22 cellular contexts compared by ENCODE assay signal in genomic region chr3:39005295-39005694, GRCh38. TPM values are rescaled to one million over a fixed set of nuclear protein-coding genes. Genes with fewer than 3 reads are reported as not detected.
DNase-seq lines count a peak whose midpoint lies in the region; FAIRE-seq and TF ChIP-seq lines count a peak whose summit lies in the region.
"Had no signal": no experiment of that assay in that cellular context is flagged by ENCODE, and none has a peak within 500 bp of the region (broad histone marks: within the 10 kb centered on the region; RNA-seq: fewer than 3 reads in every experiment).

No MANE protein-coding gene starts in this region.

- no peaks in the 10 kb centered on the region for H3K36me3 ChIP-seq in OCI-LY3 (replicated peaks; ENCODE audit: low read depth, low read length)
- H3K36me3 ChIP-seq in mesendoderm (ENCODE audit: control insufficient read depth, insufficient read depth, low read length) = no peaks in the 10 kb centered on the region
- H3K36me3 ChIP-seq: BE2C had no signal

- H3K79me2 ChIP-seq in OCI-LY3 (ENCODE audit: low read length) = no peaks in the 10 kb centered on the region
- H3K79me2 ChIP-seq in mesendoderm (ENCODE audit: control insufficient read depth, insufficient read depth, low read length) = no peaks in the 10 kb centered on the region

- H3K18ac ChIP-seq in mesendoderm (ENCODE audit: low read length) = no peak overlapping the region

- intact Hi-C loops in dendritic cell treated with granulocyte-macrophage colony-stimulating factor and Interleukin-4, amounts not matched to agents 40 ng/mL and 50 ng/mL, for 4 days (cut with micrococcal nuclease) = loop anchor here (10.0 kb wide), 1 partner anchor 360 kb away; the partner anchor contains the start of gene SCN5A

- peak overlapping the region; percentile 30 for H3K27ac Mint-ChIP-seq in dendritic cell treated with granulocyte-macrophage colony-stimulating factor and Interleukin-4, amounts not matched to agents 40 ng/mL and 50 ng/mL, for 4 days
- H3K27ac Mint-ChIP-seq: CD4-positive, alpha-beta T cell; HFFc6; IgD-negative memory B cell had no signal

- FAIRE-seq in GM19239 (lab: Jason Lieb, UNC) = peak; percentile 33
- FAIRE-seq: D721Med, G401.6, GM12892, GM18507, H54, HTR-8/SVneo had no signal

- H3K9me3 Mint-ChIP-seq in dendritic cell treated with granulocyte-macrophage colony-stimulating factor and Interleukin-4, amounts not matched to agents 40 ng/mL and 50 ng/mL, for 4 days = no peaks in the 10 kb centered on the region
- H3K9me3 Mint-ChIP-seq: CD4-positive, alpha-beta T cell; HFFc6 had no signal

- H2AK5ac ChIP-seq in mesendoderm (ENCODE audit: low read length) = no peak overlapping the region

- no peak for TF ChIP-seq CTCF in OCI-LY3 (IDR thresholded peaks at IDR 0.05; ENCODE audit: low read depth, low read length)

- no peaks in the 10 kb centered on the region for H3K27me3 Mint-ChIP-seq in dendritic cell treated with granulocyte-macrophage colony-stimulating factor and Interleukin-4, amounts not matched to agents 40 ng/mL and 50 ng/mL, for 4 days

- no peak overlapping the region for H4K5ac ChIP-seq in mesendoderm (ENCODE audit: low read length)

- H3K27me3 ChIP-seq in OCI-LY3 (ENCODE audit: low read depth, low read length) (peaks cover 10% of the 10 kb centered on the region; the same call in 1 of the 2 replicates), mesendoderm (ENCODE audit: insufficient read depth, low read length, poor library complexity) (no peaks in the 10 kb centered on the region)
- H3K27me3 ChIP-seq: BE2C had no signal

- H3K4me1 Mint-ChIP-seq in dendritic cell treated with granulocyte-macrophage colony-stimulating factor and Interleukin-4, amounts not matched to agents 40 ng/mL and 50 ng/mL, for 4 days (ENCODE audit: low read depth) = no peaks in the 10 kb centered on the region

- H3K9ac ChIP-seq in OCI-LY3 (ENCODE audit: low read length) (no peak overlapping the region), mesendoderm (ENCODE audit: low read length) (no peak overlapping the region)

- no peaks in the 10 kb centered on the region for H3K9me3 ChIP-seq in OCI-LY3 (ENCODE audit: insufficient read depth, low read length)
- H3K9me3 ChIP-seq: BE2C, Caco-2 had no signal

- no peak overlapping the region for H3K4me3 Mint-ChIP-seq in dendritic cell treated with granulocyte-macrophage colony-stimulating factor and Interleukin-4, amounts not matched to agents 40 ng/mL and 50 ng/mL, for 4 days
- H3K4me3 Mint-ChIP-seq: CD4-positive, alpha-beta T cell; HFFc6; IgD-negative memory B cell had no signal

- H3K27ac ChIP-seq in OCI-LY3 (ENCODE audit: low read length) = no peak overlapping the region
- H3K27ac ChIP-seq in mesendoderm (ENCODE audit: low read depth, low read length) = no peak overlapping the region

- H2BK5ac ChIP-seq in mesendoderm (ENCODE audit: low read length) = no peak overlapping the region

- H3K79me1 ChIP-seq in mesendoderm (ENCODE audit: low read length) = no peaks in the 10 kb centered on the region

- H3K36me3 Mint-ChIP-seq in dendritic cell treated with granulocyte-macrophage colony-stimulating factor and Interleukin-4, amounts not matched to agents 40 ng/mL and 50 ng/mL, for 4 days (ENCODE audit: low read depth) = no peaks in the 10 kb centered on the region
- H3K36me3 Mint-ChIP-seq: IgD-negative memory B cell had no signal

- peak overlapping the region; percentile 12; the same call in 1 of the 2 replicates for H2AFZ ChIP-seq in OCI-LY3 (ENCODE audit: low read depth, low read length)

- WGBS in mesendoderm (ENCODE audit: extremely low coverage, insufficient coverage, low lambda C conversion rate) = no CpG with 5 or more reads among the region's 2 CpGs

- H4K8ac ChIP-seq in mesendoderm (ENCODE audit: low read depth, low read length) = no peak overlapping the region

- H3K4me3 ChIP-seq in OCI-LY3 (ENCODE audit: low read length) (no peak overlapping the region), mesendoderm (ENCODE audit: low read length) (no peak overlapping the region)

- H3K4me2 ChIP-seq in OCI-LY3 (ENCODE audit: low read length) (no peak overlapping the region), mesendoderm (ENCODE audit: low read length) (no peak overlapping the region)

- H3K4ac ChIP-seq in mesendoderm (ENCODE audit: low read depth, low read length) = no peak overlapping the region

- no peak overlapping the region for H2BK120ac ChIP-seq in mesendoderm (ENCODE audit: low read depth, low read length)

- no peak overlapping the region for H3K23ac ChIP-seq in mesendoderm (ENCODE audit: low read length)

- no peaks in the 10 kb centered on the region for H4K20me1 ChIP-seq in OCI-LY3 (ENCODE audit: insufficient read depth, low read length)

- DNase-seq in GM19239 (ENCODE audit: insufficient read length, low spot score) = no peak
- no peak for DNase-seq in mesendoderm
- no peak for DNase-seq in putamen (ENCODE audit: low spot score)
- DNase-seq in NCI-H1694 (lab: John Stamatoyannopoulos, UW) = no peak
- no peak for DNase-seq in UCSD-AML1 (lab: John Stamatoyannopoulos, UW; ENCODE audit: unreplicated experiment)
- DNase-seq in germinal center (ENCODE audit: low spot score) = no peak
- DNase-seq: ACHN; BE2C; C1 segment of cervical spinal cord; Caco-2; CD4-positive, alpha-beta T cell; HFFc6; KBM-7 had no signal

- H3K56ac ChIP-seq in mesendoderm (ENCODE audit: low read length) = peak overlapping the region; percentile 34

- H3K4me1 ChIP-seq in OCI-LY3 (ENCODE audit: low read length) (no peaks in the 10 kb centered on the region), mesendoderm (ENCODE audit: control insufficient read depth, low read depth, low read length) (no peaks in the 10 kb centered on the region)
- H3K4me1 ChIP-seq: BE2C, Caco-2 had no signal

- no peak overlapping the region for H2BK15ac ChIP-seq in mesendoderm (replicated peaks; ENCODE audit: low read depth)

RNA-seq across cellular contexts. Expression of gene SCN11A, which starts 46.4 kb away (rescaled TPM):
- 0.07 TPM for polyA plus RNA-seq in mesendoderm (2013, experiment 1 of 2)
- 0.07 TPM for polyA plus RNA-seq in mesendoderm (2013, experiment 2 of 2)
- polyA plus RNA-seq: IgD-negative memory B cell had no signal

RNA-seq across cellular contexts. Expression of gene WDR48, which starts 46.5 kb away (rescaled TPM):
- 30.5 TPM for polyA plus RNA-seq in mesendoderm (2013, experiment 1 of 2)
- 30.2 TPM for polyA plus RNA-seq in mesendoderm (2013, experiment 2 of 2)
